ENCODE assay signal across 9 cellular contexts in genomic region chr21:37532868-37533780, GRCh38.
DNase-seq lines count a peak whose midpoint lies in the region; ATAC-seq and TF ChIP-seq lines count a peak whose summit lies in the region.
"Had no signal": no experiment of that assay in that cellular context is flagged by ENCODE, and none has a peak within 500 bp of the region (broad histone marks: within the 10 kb centered on the region; RNA-seq: fewer than 3 reads in every experiment).

No MANE protein-coding gene starts in this region.

- WGBS in mesendoderm (ENCODE audit: extremely low coverage, insufficient coverage, low lambda C conversion rate), result no CpG with 5 or more reads among the region's 20 CpGs

- POLR2A ChIA-PET in activated CD4-positive, alpha-beta T cell treated with anti-CD3 and anti-CD28 coated beads for 36 hours (lab: Charles Lee), result no interaction called here

- no peak overlapping the region for H3K4me2 ChIP-seq in mesendoderm (ENCODE audit: low read length)

- H3K4me1 Mint-ChIP-seq in activated CD4-positive, alpha-beta T cell treated with anti-CD3 and anti-CD28 coated beads for 36 hours, result peaks cover 3% of the 10 kb centered on the region

- no peak overlapping the region for H3K9ac ChIP-seq in mesendoderm (ENCODE audit: low read length)

- DNase-seq in activated CD4-positive, alpha-beta T cell treated with anti-CD3 and anti-CD28 coated beads for 36 hours, result peak; percentile 60
- no peak for DNase-seq in activated CD4-positive, alpha-beta T cell treated with anti-CD3 and anti-CD28 coated beads, Interleukin-2, amount 50 U/mL, for 1 hour
- DNase-seq in activated CD8-positive, alpha-beta memory T cell treated with anti-CD3 and anti-CD28 coated beads, Interleukin-2, amount 50 U/mL, for 4 hours, result peak; percentile 32
- DNase-seq in mesendoderm (peak; percentile 49), amniotic stem cell (lab: John Stamatoyannopoulos, UW) (no peak), ascending aorta (ENCODE audit: low spot score in 2 of 2) (no peak)

- peaks cover 39% of the 10 kb centered on the region for H3K27me3 Mint-ChIP-seq in activated CD4-positive, alpha-beta T cell treated with anti-CD3 and anti-CD28 coated beads for 36 hours

- no peaks in the 10 kb centered on the region for H3K79me2 ChIP-seq in mesendoderm (ENCODE audit: control insufficient read depth, insufficient read depth, low read length)

- no peaks in the 10 kb centered on the region for H3K27me3 ChIP-seq in mesendoderm (ENCODE audit: insufficient read depth, low read length, poor library complexity)
- no peaks in the 10 kb centered on the region for H3K27me3 ChIP-seq in ascending aorta

- no peak overlapping the region for H4K8ac ChIP-seq in mesendoderm (ENCODE audit: low read depth, low read length)

- ATAC-seq in activated CD4-positive, alpha-beta T cell treated with anti-CD3 and anti-CD28 coated beads for 36 hours, result peak; percentile 89
- ATAC-seq in HG03095 (IDR thresholded peaks at IDR 0.05; ENCODE audit: unreplicated experiment) (peak; percentile 73), GM18498 (IDR thresholded peaks at IDR 0.05; ENCODE audit: unreplicated experiment) (no peak)

- peaks cover 8% of the 10 kb centered on the region for H3K9me3 Mint-ChIP-seq in activated CD4-positive, alpha-beta T cell treated with anti-CD3 and anti-CD28 coated beads for 36 hours (ENCODE audit: low read depth)

- H3K27ac ChIP-seq in mesendoderm (ENCODE audit: low read depth, low read length) (no peak overlapping the region), ascending aorta (no peak overlapping the region)

- H3K23ac ChIP-seq in mesendoderm (ENCODE audit: low read length), result no peak overlapping the region

- H2BK120ac ChIP-seq in mesendoderm (ENCODE audit: low read depth, low read length), result no peak overlapping the region

- H3K36me3 Mint-ChIP-seq in activated CD4-positive, alpha-beta T cell treated with anti-CD3 and anti-CD28 coated beads for 36 hours (ENCODE audit: low read depth), result peaks cover 2% of the 10 kb centered on the region

- H3K4ac ChIP-seq in mesendoderm (ENCODE audit: low read depth, low read length), result no peak overlapping the region

- no peaks in the 10 kb centered on the region for H3K79me1 ChIP-seq in mesendoderm (ENCODE audit: low read length)

- H3K4me1 ChIP-seq in mesendoderm (ENCODE audit: control insufficient read depth, low read depth, low read length) (no peaks in the 10 kb centered on the region), ascending aorta (peaks cover 3 to 14% of the 10 kb centered on the region in 2 donors)

- H2BK15ac ChIP-seq in mesendoderm (replicated peaks; ENCODE audit: low read depth), result no peak overlapping the region

- H4K5ac ChIP-seq in mesendoderm (ENCODE audit: low read length), result no peak overlapping the region

- no peak overlapping the region for H3K27ac Mint-ChIP-seq in activated CD4-positive, alpha-beta T cell treated with anti-CD3 and anti-CD28 coated beads for 36 hours
- H3K27ac Mint-ChIP-seq: CD8-positive, alpha-beta memory T cell had no signal

- no peak overlapping the region for H3K18ac ChIP-seq in mesendoderm (ENCODE audit: low read length)

- CTCF ChIA-PET in activated CD4-positive, alpha-beta T cell treated with anti-CD3 and anti-CD28 coated beads for 36 hours (lab: Charles Lee), result interaction anchor here (1.1 kb wide), 2 partner anchors 110 to 547 kb away, joined by 3 read pairs; no protein-coding TSS in a partner anchor

- H3K36me3 ChIP-seq in mesendoderm (ENCODE audit: control insufficient read depth, insufficient read depth, low read length) (no peaks in the 10 kb centered on the region), ascending aorta (no peaks in the 10 kb centered on the region)

- H2BK5ac ChIP-seq in mesendoderm (ENCODE audit: low read length), result no peak overlapping the region

- no peak overlapping the region for H2AK5ac ChIP-seq in mesendoderm (ENCODE audit: low read length)

- no peak overlapping the region for H3K56ac ChIP-seq in mesendoderm (ENCODE audit: low read length)

- no peak for TF ChIP-seq CTCF in ascending aorta (IDR thresholded peaks at IDR 0.05)

- intact Hi-C loops in activated CD4-positive, alpha-beta T cell treated with anti-CD3 and anti-CD28 coated beads for 36 hours (cut with DNase I, micrococcal nuclease), result no loop called here
- intact Hi-C loops in ascending aorta (cut with DNase I), result loop anchor here (2.0 kb wide), 1 partner anchor 30 kb away; no protein-coding TSS in a partner anchor

- H3K9me3 ChIP-seq in ascending aorta, result peaks cover 0 to 9% of the 10 kb centered on the region in 2 donors

- H3K4me3 Mint-ChIP-seq in activated CD4-positive, alpha-beta T cell treated with anti-CD3 and anti-CD28 coated beads for 36 hours, result no peak overlapping the region
- H3K4me3 Mint-ChIP-seq: CD8-positive, alpha-beta memory T cell had no signal

- H3K4me3 ChIP-seq in mesendoderm (ENCODE audit: low read length), result no peak overlapping the region
- H3K4me3 ChIP-seq in ascending aorta, result no peak overlapping the region

Comparison
In these comparisons a context has a peak if more than half of its experiments do, and no peak if none do; other contexts are left out.
1. DNase-seq: peak in activated CD4-positive, alpha-beta T cell treated with anti-CD3 and anti-CD28 coated beads for 36 hours (single experiment), activated CD8-positive, alpha-beta memory T cell treated with anti-CD3 and anti-CD28 coated beads, Interleukin-2, amount 50 U/mL, for 4 hours (single experiment) and mesendoderm (single experiment); none in activated CD4-positive, alpha-beta T cell treated with anti-CD3 and anti-CD28 coated beads, Interleukin-2, amount 50 U/mL, for 1 hour (single experiment), amniotic stem cell (single experiment) and ascending aorta (0 of 2).